ENCODE assay signal across 1 cellular context in genomic region chr6:36546958-36547645, GRCh38.
TF ChIP-seq lines count a peak whose summit lies in the region.

Gene STK38 (minus strand): TSS chr6:36547479. CDS start chr6:36540202, 7,277 bp downstream.

TF ChIP-seq in GM23338, 12 proteins besides CTCF, POLR2A, EP300 and RAD21 (continued from another document):
- TF ChIP-seq ZNF462 (CRISPR knock-in tag; IDR thresholded peaks at IDR 0.05) = no peak
- TF ChIP-seq, protein P1, sequence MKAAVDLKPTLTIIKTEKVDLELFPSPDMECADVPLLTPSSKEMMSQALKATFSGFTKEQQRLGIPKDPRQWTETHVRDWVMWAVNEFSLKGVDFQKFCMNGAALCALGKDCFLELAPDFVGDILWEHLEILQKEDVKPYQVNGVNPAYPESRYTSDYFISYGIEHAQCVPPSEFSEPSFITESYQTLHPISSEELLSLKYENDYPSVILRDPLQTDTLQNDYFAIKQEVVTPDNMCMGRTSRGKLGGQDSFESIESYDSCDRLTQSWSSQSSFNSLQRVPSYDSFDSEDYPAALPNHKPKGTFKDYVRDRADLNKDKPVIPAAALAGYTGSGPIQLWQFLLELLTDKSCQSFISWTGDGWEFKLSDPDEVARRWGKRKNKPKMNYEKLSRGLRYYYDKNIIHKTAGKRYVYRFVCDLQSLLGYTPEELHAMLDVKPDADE (IDR thresholded peaks at IDR 0.05) = no peak
